In genomic region chr17:67687541-67687940, GRCh38 we compare ENCODE assay signal across 23 cellular contexts. TPM values are rescaled to one million over a fixed set of nuclear protein-coding genes. Genes with fewer than 3 reads are reported as not detected.
DNase-seq lines count a peak whose midpoint lies in the region; ATAC-seq, FAIRE-seq and TF ChIP-seq lines count a peak whose summit lies in the region.
"Had no signal": no experiment of that assay in that cellular context is flagged by ENCODE, and none has a peak within 500 bp of the region (broad histone marks: within the 10 kb centered on the region; RNA-seq: fewer than 3 reads in every experiment).

No MANE protein-coding gene starts in this region.

- no peak overlapping the region for H3K27ac ChIP-seq in BLaER1 treated with 17β-estradiol and CSF1 and Interleukin-3, amounts not matched to agents 10 nM and 100 nM
- H3K27ac ChIP-seq in neural progenitor cell: peak overlapping the region; percentile 11

- H3K9me3 Mint-ChIP-seq in neural progenitor cell (no peaks in the 10 kb centered on the region), nephron progenitor cell (no peaks in the 10 kb centered on the region)
- H3K9me3 Mint-ChIP-seq: CD14-positive monocyte; CD8-positive, alpha-beta T cell; HFFc6; IgD-negative memory B cell had no signal

- no peaks in the 10 kb centered on the region for H3K36me3 Mint-ChIP-seq in neural progenitor cell
- H3K36me3 Mint-ChIP-seq in nephron progenitor cell (ENCODE audit: low read depth): peaks cover 9% of the 10 kb centered on the region
- H3K36me3 Mint-ChIP-seq: IgD-negative memory B cell had no signal

- TF ChIP-seq CTCF in D721Med (IDR thresholded peaks at IDR 0.05; ENCODE audit: insufficient read depth, missing control alignments) (no peak), neural progenitor cell (IDR thresholded peaks at IDR 0.05) (no peak), nephron progenitor cell (IDR thresholded peaks at IDR 0.05) (no peak)

- peaks cover 0 to 25% (median 2%) of the 10 kb centered on the region in 11 experiments; a peak in 6 of 22 replicates for H3K36me3 ChIP-seq in BLaER1 treated with 17β-estradiol and CSF1 and Interleukin-3, amounts not matched to agents 10 nM and 100 nM
- no peaks in the 10 kb centered on the region for H3K36me3 ChIP-seq in neural progenitor cell
- H3K36me3 ChIP-seq: BE2C had no signal

- H3K4me1 Mint-ChIP-seq in neural progenitor cell (peaks cover 7% of the 10 kb centered on the region), nephron progenitor cell (peaks cover 7% of the 10 kb centered on the region)

- H3F3A ChIP-seq in neural progenitor cell (ENCODE audit: low read depth): peaks cover 3% of the 10 kb centered on the region

- peaks cover 20 to 77% (median 44%) of the 10 kb centered on the region in 10 experiments for H3K4me1 ChIP-seq in BLaER1 treated with 17β-estradiol and CSF1 and Interleukin-3, amounts not matched to agents 10 nM and 100 nM
- no peaks in the 10 kb centered on the region for H3K4me1 ChIP-seq in neural progenitor cell
- H3K4me1 ChIP-seq: BE2C had no signal

- DNase-seq in D721Med (ENCODE audit: insufficient read length, low spot score): no peak
- DNase-seq in NCI-H82 treated with DMSO at 0.1 percent for 48 hours (lab: John Stamatoyannopoulos, UW; ENCODE audit: unreplicated experiment): peak; percentile 34
- DNase-seq in neural progenitor cell (ENCODE audit: low spot score): no peak
- no peak for DNase-seq in nephron progenitor cell
- DNase-seq in NCI-H2196 treated with DMSO at 0.1 percent for 48 hours (lab: John Stamatoyannopoulos, UW; ENCODE audit: unreplicated experiment): no peak
- DNase-seq: ACHN; BE2C; Calu3; CD8-positive, alpha-beta T cell; GOT3; H7; HFFc6; KBM-7 had no signal

- ATAC-seq in GM19023 (IDR thresholded peaks at IDR 0.05; ENCODE audit: unreplicated experiment): no peak
- ATAC-seq: CD8-positive, alpha-beta T cell; HCT116; HepG2 had no signal

- H3K9me3 ChIP-seq in BLaER1 treated with 17β-estradiol and CSF1 and Interleukin-3, amounts not matched to agents 10 nM and 100 nM (replicated peaks in 1 of 11): peaks cover 0 to 16% (median 0%) of the 10 kb centered on the region in 11 experiments; a peak in 6 of 22 replicates
- no peaks in the 10 kb centered on the region for H3K9me3 ChIP-seq in neural progenitor cell (ENCODE audit: low read depth)
- H3K9me3 ChIP-seq: BE2C had no signal

- no peaks in the 10 kb centered on the region for H3K79me2 ChIP-seq in neural progenitor cell (ENCODE audit: low read depth)

- no peaks in the 10 kb centered on the region for H3K27me3 ChIP-seq in BLaER1 treated with 17β-estradiol and CSF1 and Interleukin-3, amounts not matched to agents 10 nM and 100 nM
- H3K27me3 ChIP-seq in neural progenitor cell: no peaks in the 10 kb centered on the region
- H3K27me3 ChIP-seq: BE2C had no signal

- H3K4me3 ChIP-seq in BLaER1 treated with 17β-estradiol and CSF1 and Interleukin-3, amounts not matched to agents 10 nM and 100 nM: no peak overlapping the region
- no peak overlapping the region for H3K4me3 ChIP-seq in neural progenitor cell

- H3K9ac ChIP-seq in BLaER1 treated with 17β-estradiol and CSF1 and Interleukin-3, amounts not matched to agents 10 nM and 100 nM: no peak overlapping the region
- H3K9ac ChIP-seq in neural progenitor cell: no peak overlapping the region

- peak; percentile 82 for FAIRE-seq in D721Med (lab: Jason Lieb, UNC)
- FAIRE-seq: A204.1, G401.6, GM12892, GM18507, HepG2 had no signal

- no peak overlapping the region for H3K27ac Mint-ChIP-seq in neural progenitor cell
- no peak overlapping the region for H3K27ac Mint-ChIP-seq in nephron progenitor cell
- H3K27ac Mint-ChIP-seq: HFFc6 had no signal

- no peaks in the 10 kb centered on the region for H3K27me3 Mint-ChIP-seq in neural progenitor cell (ENCODE audit: insufficient read depth, low read depth)
- H3K27me3 Mint-ChIP-seq in nephron progenitor cell (ENCODE audit: low read depth, poor library complexity): peaks cover 4% of the 10 kb centered on the region
- H3K27me3 Mint-ChIP-seq: IgD-negative memory B cell had no signal

- H3K4me3 Mint-ChIP-seq in neural progenitor cell (no peak overlapping the region), nephron progenitor cell (no peak overlapping the region)
- H3K4me3 Mint-ChIP-seq: CD14-positive monocyte; CD8-positive, alpha-beta T cell; HFFc6; IgD-negative memory B cell had no signal

- peak overlapping the region in 8 of 11 experiments; percentile 26 to 82 (median 45); a peak in 9 of 22 replicates for H3K4me2 ChIP-seq in BLaER1 treated with 17β-estradiol and CSF1 and Interleukin-3, amounts not matched to agents 10 nM and 100 nM
- H3K4me2 ChIP-seq in neural progenitor cell: no peak overlapping the region

- no peaks in the 10 kb centered on the region for H4K20me1 ChIP-seq in BLaER1 treated with 17β-estradiol and CSF1 and Interleukin-3, amounts not matched to agents 10 nM and 100 nM
- H4K20me1 ChIP-seq in neural progenitor cell (ENCODE audit: low read depth): no peaks in the 10 kb centered on the region

- H2AFZ ChIP-seq in neural progenitor cell (replicated peaks): no peak overlapping the region

RNA-seq across cellular contexts. Expression of gene NOL11, which starts 30.2 kb away (rescaled TPM):
- total RNA-seq in neural progenitor cell (ENCODE audit: low replicate concordance): 60.0 and 90.4 TPM in 2 replicates
